ENCODE assay signal across 26 cellular contexts in genomic region chr6:170128346-170128745, GRCh38.
A peak's percentile ranks its signal among the peaks of the same experiment; 100 is the strongest.
DNase-seq lines count a peak whose midpoint lies in the region; ATAC-seq and TF ChIP-seq lines count a peak whose summit lies in the region.
"Had no signal": no experiment of that assay in that cellular context is flagged by ENCODE, and none has a peak within 500 bp of the region (broad histone marks: within the 10 kb centered on the region; RNA-seq: fewer than 3 reads in every experiment).

No MANE protein-coding gene starts in this region.

- no peak overlapping the region for H3K4me2 ChIP-seq in neuronal stem cell (ENCODE audit: insufficient read depth, low read length, poor library complexity, severe bottlenecking)
- H3K4me2 ChIP-seq: GM23338 had no signal

- POLR2A ChIA-PET in activated CD4-positive, alpha-beta memory T cell treated with anti-CD3 and anti-CD28 coated beads, Interleukin-2, amount 10 ng/mL, durations not matched to agents 7 days and 5 days (lab: Charles Lee), result no interaction called here
- POLR2A ChIA-PET in activated CD4-positive, alpha-beta memory T cell treated with anti-CD3 and anti-CD28 coated beads for 36 hours (lab: Charles Lee), result no interaction called here

- H3K79me1 ChIP-seq in neuronal stem cell (ENCODE audit: low read depth, low read length), result no peaks in the 10 kb centered on the region

- peak overlapping the region; percentile 76 for H3K14ac ChIP-seq in neuronal stem cell (ENCODE audit: low read length)

- no peak overlapping the region for H3K27ac Mint-ChIP-seq in activated CD4-positive, alpha-beta memory T cell treated with anti-CD3 and anti-CD28 coated beads, Interleukin-2, amount 10 ng/mL, durations not matched to agents 7 days and 5 days
- no peak overlapping the region for H3K27ac Mint-ChIP-seq in activated CD4-positive, alpha-beta memory T cell treated with anti-CD3 and anti-CD28 coated beads for 36 hours
- H3K27ac Mint-ChIP-seq in chondrocyte (ENCODE audit: unreplicated experiment), result no peak overlapping the region
- H3K27ac Mint-ChIP-seq: activated CD8-positive, alpha-beta T cell treated with anti-CD3 and anti-CD28 coated beads for 36 hours; activated naive CD8-positive, alpha-beta T cell treated with anti-CD3 and anti-CD28 coated beads, Interleukin-2, amount 10 ng/mL, durations not matched to agents 7 days and 5 days; GM23338; natural killer cell; stimulated activated naive CD8-positive, alpha-beta T cell treated with anti-CD3 and anti-CD28 coated beads, Interleukin-15, Interleukin-2, amounts not matched to agents 100 ng/mL and 50 ng/mL, for 24 hours had no signal

- no peaks in the 10 kb centered on the region for H3K9me3 Mint-ChIP-seq in activated CD4-positive, alpha-beta memory T cell treated with anti-CD3 and anti-CD28 coated beads, Interleukin-2, amount 10 ng/mL, durations not matched to agents 7 days and 5 days
- H3K9me3 Mint-ChIP-seq in activated CD4-positive, alpha-beta memory T cell treated with anti-CD3 and anti-CD28 coated beads for 36 hours, result no peaks in the 10 kb centered on the region
- no peaks in the 10 kb centered on the region for H3K9me3 Mint-ChIP-seq in chondrocyte (ENCODE audit: low read depth)
- H3K9me3 Mint-ChIP-seq: activated CD8-positive, alpha-beta T cell treated with anti-CD3 and anti-CD28 coated beads for 36 hours; activated naive CD8-positive, alpha-beta T cell treated with anti-CD3 and anti-CD28 coated beads, Interleukin-2, amount 10 ng/mL, durations not matched to agents 7 days and 5 days; GM23338; natural killer cell; stimulated activated naive CD8-positive, alpha-beta T cell treated with anti-CD3 and anti-CD28 coated beads, Interleukin-15, Interleukin-2, amounts not matched to agents 100 ng/mL and 50 ng/mL, for 24 hours had no signal

- no peak overlapping the region for H2BK120ac ChIP-seq in neuronal stem cell (ENCODE audit: low read depth, low read length)

- H3K4me3 ChIP-seq in neuronal stem cell (ENCODE audit: low read length in 2 of 2) (no peak overlapping the region), tibial artery (no peak overlapping the region)
- H3K4me3 ChIP-seq: GM23338, heart left ventricle, lower lobe of right lung, transverse colon had no signal

- intact Hi-C loops in activated CD4-positive, alpha-beta memory T cell treated with anti-CD3 and anti-CD28 coated beads for 36 hours (cut with micrococcal nuclease), result no loop called here
- intact Hi-C loops in tibial artery (cut with DNase I; ENCODE audit: low total_unique reads), result no loop called here

- H2BK5ac ChIP-seq in neuronal stem cell (ENCODE audit: low read length), result no peak overlapping the region

- peak overlapping the region; percentile 35 for H3K23ac ChIP-seq in neuronal stem cell (ENCODE audit: low read depth, low read length, poor library complexity)

- no peak overlapping the region for H3K4ac ChIP-seq in neuronal stem cell (ENCODE audit: low read length)

- CTCF ChIA-PET in activated CD4-positive, alpha-beta memory T cell treated with anti-CD3 and anti-CD28 coated beads, Interleukin-2, amount 10 ng/mL, durations not matched to agents 7 days and 5 days (lab: Charles Lee), result no interaction called here
- CTCF ChIA-PET in activated CD4-positive, alpha-beta memory T cell treated with anti-CD3 and anti-CD28 coated beads for 36 hours (lab: Charles Lee), result no interaction called here

- no CpG with 5 or more reads among the region's 10 CpGs for WGBS in neuronal stem cell (ENCODE audit: extremely low coverage in 2 of 2, insufficient read length in 2 of 2, insufficient replicate concordance in 1 of 2), 2 donors

- H4K91ac ChIP-seq in neuronal stem cell (ENCODE audit: low read depth, low read length, poor library complexity), result no peak overlapping the region

- H2AK5ac ChIP-seq in neuronal stem cell (ENCODE audit: low read depth, low read length), result peak overlapping the region; percentile 97

- no peak for TF ChIP-seq CTCF in chondrocyte (IDR thresholded peaks at IDR 0.05)
- TF ChIP-seq CTCF in tibial artery (IDR thresholded peaks at IDR 0.05), result no peak
- no peak for TF ChIP-seq CTCF in GM10266 (IDR thresholded peaks at IDR 0.05; ENCODE audit: control insufficient read depth, insufficient read depth, low read depth, missing control alignments)

- H3K36me3 Mint-ChIP-seq in activated CD4-positive, alpha-beta memory T cell treated with anti-CD3 and anti-CD28 coated beads, Interleukin-2, amount 10 ng/mL, durations not matched to agents 7 days and 5 days (ENCODE audit: low read depth), result no peaks in the 10 kb centered on the region
- H3K36me3 Mint-ChIP-seq in activated CD4-positive, alpha-beta memory T cell treated with anti-CD3 and anti-CD28 coated beads for 36 hours, result no peaks in the 10 kb centered on the region
- H3K36me3 Mint-ChIP-seq in chondrocyte (ENCODE audit: low read depth), result no peaks in the 10 kb centered on the region
- H3K36me3 Mint-ChIP-seq: activated naive CD8-positive, alpha-beta T cell treated with anti-CD3 and anti-CD28 coated beads, Interleukin-2, amount 10 ng/mL, durations not matched to agents 7 days and 5 days; natural killer cell had no signal

- no peak overlapping the region for H3K9ac ChIP-seq in neuronal stem cell (ENCODE audit: low read depth, low read length, poor library complexity)

- peaks cover 0 to 3% of the 10 kb centered on the region in 2 donors for H3K9me3 ChIP-seq in neuronal stem cell (replicated peaks in 1 of 2; ENCODE audit: control insufficient read depth in 2 of 2, insufficient read depth in 1 of 2, low read depth in 1 of 2, low read length in 2 of 2)
- no peaks in the 10 kb centered on the region for H3K9me3 ChIP-seq in tibial artery
- H3K9me3 ChIP-seq: heart left ventricle, lower lobe of right lung, transverse colon had no signal

- no peak overlapping the region for H2BK12ac ChIP-seq in neuronal stem cell (ENCODE audit: low read length)

- H3K18ac ChIP-seq in neuronal stem cell (ENCODE audit: low read length), result peak overlapping the region; percentile 88

- H3K36me3 ChIP-seq in neuronal stem cell (replicated peaks in 1 of 2; ENCODE audit: control insufficient read depth in 2 of 2, insufficient read depth in 2 of 2, low read length in 2 of 2) (no peaks in the 10 kb centered on the region), tibial artery (no peaks in the 10 kb centered on the region)
- H3K36me3 ChIP-seq: heart left ventricle, lower lobe of right lung, transverse colon had no signal

- H3K4me1 Mint-ChIP-seq in activated CD4-positive, alpha-beta memory T cell treated with anti-CD3 and anti-CD28 coated beads, Interleukin-2, amount 10 ng/mL, durations not matched to agents 7 days and 5 days, result no peaks in the 10 kb centered on the region
- H3K4me1 Mint-ChIP-seq in activated CD4-positive, alpha-beta memory T cell treated with anti-CD3 and anti-CD28 coated beads for 36 hours (ENCODE audit: low read depth), result no peaks in the 10 kb centered on the region
- peaks cover 6% of the 10 kb centered on the region for H3K4me1 Mint-ChIP-seq in chondrocyte (ENCODE audit: low read depth)
- H3K4me1 Mint-ChIP-seq: GM23338, natural killer cell had no signal

- H3K4me1 ChIP-seq in neuronal stem cell (ENCODE audit: control insufficient read depth in 2 of 2, insufficient read depth in 1 of 2, low read depth in 1 of 2, low read length in 2 of 2) (peaks cover 0 to 3% of the 10 kb centered on the region in 2 donors), tibial artery (peaks cover 0 to 19% (median 10%) of the 10 kb centered on the region in 4 donors)

- H2AFZ ChIP-seq in neuronal stem cell (ENCODE audit: low read length), result no peak overlapping the region
- H2AFZ ChIP-seq: GM23338 had no signal

- peak; percentile 10 for DNase-seq in activated CD4-positive, alpha-beta memory T cell treated with anti-CD3 and anti-CD28 coated beads, Interleukin-2, amount 10 ng/mL, durations not matched to agents 7 days and 5 days
- DNase-seq in activated CD4-positive, alpha-beta memory T cell treated with anti-CD3 and anti-CD28 coated beads for 36 hours, result no peak
- DNase-seq in chondrocyte (ENCODE audit: low spot score), result peak; percentile 46
- DNase-seq in neuronal stem cell (ENCODE audit: low spot score), result no peak
- peak; percentile 8 to 21 for DNase-seq in tibial artery
- no peak for DNase-seq in GM10266 (ENCODE audit: extremely low spot score)
- no peak for DNase-seq in DMS79 treated with DMSO at 0.1 percent for 48 hours (lab: John Stamatoyannopoulos, UW)
- DNase-seq: activated CD4-positive, CD25-positive, alpha-beta regulatory T cell treated with anti-CD3 and anti-CD28 coated beads, Interleukin-2, amount 50 U/mL, for 72 hours; activated CD8-positive, alpha-beta T cell treated with anti-CD3 and anti-CD28 coated beads for 36 hours; activated naive CD8-positive, alpha-beta T cell treated with anti-CD3 and anti-CD28 coated beads, Interleukin-2, amount 10 ng/mL, durations not matched to agents 7 days and 5 days; caudate nucleus; lower lobe of right lung; MV-4-11; natural killer cell; NCI-H146; NCI-H2107; Right ventricle myocardium superior; small intestine; stimulated activated CD4-positive, alpha-beta T cell treated with anti-CD3 and anti-CD28 coated beads, Interleukin-1b, Interleukin-23, amount 100 ng/mL, for 48 hours; transverse colon had no signal

- no peak overlapping the region for H4K8ac ChIP-seq in neuronal stem cell (ENCODE audit: low read depth, low read length)

- peak overlapping the region; percentile 90 for H2BK15ac ChIP-seq in neuronal stem cell (ENCODE audit: low read length)

- no peak for ATAC-seq in GM18517 (IDR thresholded peaks at IDR 0.05; ENCODE audit: unreplicated experiment)
- ATAC-seq: activated CD8-positive, alpha-beta T cell treated with anti-CD3 and anti-CD28 coated beads for 36 hours; esophagus mucosa; GM23338; heart left ventricle; lower lobe of right lung; natural killer cell had no signal

- H3K27me3 ChIP-seq in neuronal stem cell (ENCODE audit: control insufficient read depth in 3 of 3, insufficient read depth in 3 of 3, low read depth in 1 of 3, low read length in 3 of 3) (peaks cover 0 to 24% (median 0%) of the 10 kb centered on the region in 3 experiments), tibial artery (peaks cover 0 to 11% of the 10 kb centered on the region in 2 donors)
- H3K27me3 ChIP-seq: heart left ventricle, transverse colon had no signal

- no peak overlapping the region for H3K4me3 Mint-ChIP-seq in activated CD4-positive, alpha-beta memory T cell treated with anti-CD3 and anti-CD28 coated beads, Interleukin-2, amount 10 ng/mL, durations not matched to agents 7 days and 5 days
- no peak overlapping the region for H3K4me3 Mint-ChIP-seq in activated CD4-positive, alpha-beta memory T cell treated with anti-CD3 and anti-CD28 coated beads for 36 hours
- no peak overlapping the region for H3K4me3 Mint-ChIP-seq in chondrocyte (ENCODE audit: unreplicated experiment)
- H3K4me3 Mint-ChIP-seq: activated CD8-positive, alpha-beta T cell treated with anti-CD3 and anti-CD28 coated beads for 36 hours; activated naive CD8-positive, alpha-beta T cell treated with anti-CD3 and anti-CD28 coated beads, Interleukin-2, amount 10 ng/mL, durations not matched to agents 7 days and 5 days; GM23338; natural killer cell; stimulated activated naive CD8-positive, alpha-beta T cell treated with anti-CD3 and anti-CD28 coated beads, Interleukin-15, Interleukin-2, amounts not matched to agents 100 ng/mL and 50 ng/mL, for 24 hours had no signal

- H3K27ac ChIP-seq in neuronal stem cell (replicated peaks; ENCODE audit: low read length) (no peak overlapping the region), tibial artery (no peak overlapping the region)
- H3K27ac ChIP-seq: 22Rv1, heart left ventricle, lower lobe of right lung, transverse colon had no signal

- no peaks in the 10 kb centered on the region for H3K27me3 Mint-ChIP-seq in activated CD4-positive, alpha-beta memory T cell treated with anti-CD3 and anti-CD28 coated beads, Interleukin-2, amount 10 ng/mL, durations not matched to agents 7 days and 5 days
- H3K27me3 Mint-ChIP-seq in activated CD4-positive, alpha-beta memory T cell treated with anti-CD3 and anti-CD28 coated beads for 36 hours, result peaks cover 7% of the 10 kb centered on the region
- peaks cover 13% of the 10 kb centered on the region for H3K27me3 Mint-ChIP-seq in chondrocyte (ENCODE audit: low read depth)
- H3K27me3 Mint-ChIP-seq: activated CD8-positive, alpha-beta T cell treated with anti-CD3 and anti-CD28 coated beads for 36 hours; activated naive CD8-positive, alpha-beta T cell treated with anti-CD3 and anti-CD28 coated beads, Interleukin-2, amount 10 ng/mL, durations not matched to agents 7 days and 5 days; stimulated activated naive CD8-positive, alpha-beta T cell treated with anti-CD3 and anti-CD28 coated beads, Interleukin-15, Interleukin-2, amounts not matched to agents 100 ng/mL and 50 ng/mL, for 24 hours had no signal

Comparison
In these comparisons a context has a peak if more than half of its experiments do, and no peak if none do; other contexts are left out.
1. DNase-seq: peak in activated CD4-positive, alpha-beta memory T cell treated with anti-CD3 and anti-CD28 coated beads, Interleukin-2, amount 10 ng/mL, durations not matched to agents 7 days and 5 days (single experiment), chondrocyte (single experiment) and tibial artery (2 of 2); none in activated CD4-positive, alpha-beta memory T cell treated with anti-CD3 and anti-CD28 coated beads for 36 hours (single experiment), neuronal stem cell (single experiment), GM10266 (single experiment) and DMS79 treated with DMSO at 0.1 percent for 48 hours (single experiment).